Comparison of ENCODE assay signal across 19 cellular contexts in genomic region chr9:908806-909205, GRCh38.
A peak's percentile ranks its signal among the peaks of the same experiment; 100 is the strongest.
DNase-seq lines count a peak whose midpoint lies in the region; ATAC-seq and TF ChIP-seq lines count a peak whose summit lies in the region.
"Had no signal": no experiment of that assay in that cellular context is flagged by ENCODE, and none has a peak within 500 bp of the region (broad histone marks: within the 10 kb centered on the region; RNA-seq: fewer than 3 reads in every experiment).

No MANE protein-coding gene starts in this region.

- H3K4me2 ChIP-seq in osteoblast (ENCODE audit: insufficient read depth, low read length) = no peak overlapping the region
- H3K4me2 ChIP-seq: SK-N-SH had no signal

- no peak overlapping the region for H2AFZ ChIP-seq in osteoblast (ENCODE audit: low read length)

- peak overlapping the region; percentile 71; the same call in 1 of the 2 replicates for H3K27ac ChIP-seq in HUES64 (ENCODE audit: low read depth, low read length)
- no peak overlapping the region for H3K27ac ChIP-seq in osteoblast (ENCODE audit: low read depth, low read length)
- H3K27ac ChIP-seq: BLaER1 treated with 17β-estradiol and CSF1 and Interleukin-3, amounts not matched to agents 10 nM and 100 nM had no signal

- H3K4me3 ChIP-seq in HUES64 (ENCODE audit: low read length) = peak overlapping the region; percentile 41
- H3K4me3 ChIP-seq in osteoblast (ENCODE audit: insufficient read depth, low read length) = no peak overlapping the region
- H3K4me3 ChIP-seq: BLaER1 treated with 17β-estradiol and CSF1 and Interleukin-3, amounts not matched to agents 10 nM and 100 nM; HAP-1 had no signal

- TF ChIP-seq CTCF in osteoblast (IDR thresholded peaks at IDR 0.05; ENCODE audit: extremely low read depth, low read depth, low read length) = no peak

- H3K36me3 ChIP-seq in HUES64 (ENCODE audit: insufficient read depth, low read length) (no peaks in the 10 kb centered on the region), osteoblast (ENCODE audit: insufficient read depth, low read length) (no peaks in the 10 kb centered on the region)
- H3K36me3 ChIP-seq: BLaER1 treated with 17β-estradiol and CSF1 and Interleukin-3, amounts not matched to agents 10 nM and 100 nM; HAP-1 had no signal

- H3K9me3 ChIP-seq in HUES64 (ENCODE audit: insufficient read depth, low read depth, low read length) (no peaks in the 10 kb centered on the region), osteoblast (ENCODE audit: low read depth, low read length) (no peaks in the 10 kb centered on the region)
- H3K9me3 ChIP-seq: BLaER1 treated with 17β-estradiol and CSF1 and Interleukin-3, amounts not matched to agents 10 nM and 100 nM; HAP-1; SK-N-SH had no signal

- peak; percentile 56 for DNase-seq in iPS DF 19.7 (ENCODE audit: low read depth, low spot score)
- DNase-seq in islet precursor cell = peak; percentile 56
- DNase-seq in C1 segment of cervical spinal cord (lab: John Stamatoyannopoulos, UW) = no peak
- DNase-seq in osteoblast (ENCODE audit: insufficient read length, low spot score, missing footprints) = no peak
- no peak for DNase-seq in MV-4-11 (lab: John Stamatoyannopoulos, UW)
- DNase-seq: KBM-7, NCI-H1417, NCI-H187, NCI-H2107, NCI-H510A, NCI-H748 treated with DMSO at 0.1 percent for 48 hours, RPMI8226, SHP77 treated with DMSO at 0.1 percent for 48 hours, SK-N-SH had no signal

- no peaks in the 10 kb centered on the region for H3K79me2 ChIP-seq in osteoblast (ENCODE audit: insufficient read depth, low read length)

- no peaks in the 10 kb centered on the region for H4K20me1 ChIP-seq in osteoblast (ENCODE audit: insufficient read depth, low read length)
- H4K20me1 ChIP-seq: BLaER1 treated with 17β-estradiol and CSF1 and Interleukin-3, amounts not matched to agents 10 nM and 100 nM had no signal

- 1% methylated on average over 9 of the region's 9 CpGs for WGBS in HUES64

- no peaks in the 10 kb centered on the region for H3K27me3 ChIP-seq in HUES64 (ENCODE audit: insufficient read depth, low read length)
- H3K27me3 ChIP-seq in osteoblast (ENCODE audit: insufficient read depth, low read length) = peaks cover 4% of the 10 kb centered on the region
- H3K27me3 ChIP-seq: BLaER1 treated with 17β-estradiol and CSF1 and Interleukin-3, amounts not matched to agents 10 nM and 100 nM had no signal

- H3K4me1 ChIP-seq in HUES64 (ENCODE audit: insufficient read depth, low read length) = peaks cover 26% of the 10 kb centered on the region
- H3K4me1 ChIP-seq in osteoblast (ENCODE audit: insufficient read depth, low read length) = no peaks in the 10 kb centered on the region
- H3K4me1 ChIP-seq: BLaER1 treated with 17β-estradiol and CSF1 and Interleukin-3, amounts not matched to agents 10 nM and 100 nM; HAP-1 had no signal

- peak overlapping the region; percentile 55; the same call in 1 of the 2 replicates for H3K9ac ChIP-seq in HUES64 (ENCODE audit: low read depth, low read length)
- H3K9ac ChIP-seq: BLaER1 treated with 17β-estradiol and CSF1 and Interleukin-3, amounts not matched to agents 10 nM and 100 nM; SK-N-SH had no signal

- ATAC-seq in GM18517 (IDR thresholded peaks at IDR 0.05; ENCODE audit: unreplicated experiment) = no peak
- ATAC-seq: HepG2 had no signal

Comparison
In these comparisons a context has a peak if more than half of its experiments do, and no peak if none do; other contexts are left out.
1. DNase-seq: peak in iPS DF 19.7 (single experiment) and islet precursor cell (single experiment); none in C1 segment of cervical spinal cord (0 of 14), osteoblast (single experiment) and MV-4-11 (single experiment).